1 cellular context compared by ENCODE assay signal in the genomic region with DNA sequence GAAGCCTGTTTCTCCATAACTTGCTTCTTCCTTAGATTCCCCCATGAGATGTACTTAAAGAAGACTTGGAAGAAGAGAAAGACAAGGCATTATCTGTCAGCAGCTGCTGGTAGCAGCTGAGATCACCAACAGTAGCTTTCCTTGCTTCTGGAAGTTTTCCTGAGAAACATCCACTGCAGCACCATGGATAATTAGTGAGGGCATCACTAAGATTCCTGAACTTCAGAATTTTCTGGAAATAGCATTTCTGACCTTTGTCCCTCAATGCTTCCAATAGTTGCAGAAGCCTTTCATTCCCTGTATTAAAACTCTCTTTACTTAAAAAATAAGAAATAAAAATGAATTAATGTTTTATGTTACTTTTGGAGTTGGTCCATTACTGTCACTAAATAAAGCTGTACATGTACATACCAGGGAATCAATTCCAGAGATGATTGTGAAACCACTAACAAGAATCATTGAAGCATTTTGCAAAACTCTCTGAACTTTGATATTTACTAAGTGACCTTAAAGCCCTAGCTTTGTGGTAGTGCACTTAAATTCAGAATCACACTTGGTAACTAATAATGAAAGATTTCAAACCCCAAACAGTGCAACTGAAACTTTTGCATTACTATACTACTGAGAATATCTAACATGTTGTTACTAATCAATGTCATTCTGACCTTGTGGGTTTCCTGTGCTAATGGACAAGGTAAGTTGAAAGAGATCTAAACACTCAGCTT.
TF ChIP-seq lines count a peak whose summit lies in the region.

A gene (plus strand): TSS at position 538 of the 725 bp plus-strand sequence. CDS start 99 bp downstream, at position 637.

TF ChIP-seq in H1, 55 proteins besides CTCF, POLR2A, EP300 and RAD21 (continued from another document):
- TF ChIP-seq CBX8 (IDR thresholded peaks at IDR 0.05; ENCODE audit: borderline replicate concordance, low read depth, low read length): no peak
- no peak for TF ChIP-seq ASH2L (IDR thresholded peaks at IDR 0.05; ENCODE audit: low read length)
- no peak for TF ChIP-seq MAFK (IDR thresholded peaks at IDR 0.05; ENCODE audit: low read depth, low read length)
- TF ChIP-seq TCF12 (IDR thresholded peaks at IDR 0.05; ENCODE audit: low read depth, low read length): no peak
- no peak for TF ChIP-seq HDAC2 (IDR thresholded peaks at IDR 0.05; ENCODE audit: borderline replicate concordance in 1 of 2, low read depth in 2 of 2, low read length in 2 of 2)
- no peak for TF ChIP-seq YY1 (IDR thresholded peaks at IDR 0.05; ENCODE audit: low read depth, low read length)
- TF ChIP-seq RNF2 (IDR thresholded peaks at IDR 0.05; ENCODE audit: borderline replicate concordance, low read depth, low read length, missing control alignments, poor library complexity, severe bottlenecking): no peak
- no peak for TF ChIP-seq RFX5 (IDR thresholded peaks at IDR 0.05; ENCODE audit: borderline replicate concordance, low read depth, low read length)
- TF ChIP-seq SP4 (IDR thresholded peaks at IDR 0.05; ENCODE audit: low read length): no peak
